In genomic region chr16:24577167-24577566, GRCh38 we compare ENCODE assay signal across 15 cellular contexts. TPM values are rescaled to one million over a fixed set of nuclear protein-coding genes. Genes with fewer than 3 reads are reported as not detected.
DNase-seq lines count a peak whose midpoint lies in the region; ATAC-seq and TF ChIP-seq lines count a peak whose summit lies in the region.
"Had no signal": no experiment of that assay in that cellular context is flagged by ENCODE, and none has a peak within 500 bp of the region (broad histone marks: within the 10 kb centered on the region; RNA-seq: fewer than 3 reads in every experiment).

No MANE protein-coding gene starts in this region.

- peaks cover 11% of the 10 kb centered on the region for H3K4me1 Mint-ChIP-seq in endothelial cell (ENCODE audit: unreplicated experiment)
- H3K4me1 Mint-ChIP-seq: CD8-positive, alpha-beta memory T cell; IgD-negative memory B cell had no signal

- DNase-seq in ELR (ENCODE audit: low read depth) (peak; percentile 11), RKO (ENCODE audit: low spot score) (peak; percentile 7), endothelial cell (ENCODE audit: low spot score) (peak; percentile 9), lung microvascular endothelial cell (ENCODE audit: low read depth in 2 of 2) (peak; percentile 67 to 91), midbrain (lab: John Stamatoyannopoulos, UW) (no peak), T1000 (lab: John Stamatoyannopoulos, UW) (no peak)
- DNase-seq: CD8-positive, alpha-beta memory T cell; DMS79 treated with DMSO at 0.1 percent for 48 hours; GF-D8; NCI-H1105 treated with DMSO at 0.1 percent for 48 hours; NCI-H187; NCI-H69; SHP77 treated with DMSO at 0.1 percent for 48 hours had no signal

- ATAC-seq in GM21528 (IDR thresholded peaks at IDR 0.05; ENCODE audit: low FRiP score, unreplicated experiment), result no peak

- TF ChIP-seq CTCF in endothelial cell (IDR thresholded peaks at IDR 0.05; ENCODE audit: unreplicated experiment), result no peak

- peak overlapping the region; percentile 76 for H3K27ac Mint-ChIP-seq in endothelial cell (ENCODE audit: unreplicated experiment)
- H3K27ac Mint-ChIP-seq: IgD-negative memory B cell had no signal

- H3K27me3 Mint-ChIP-seq in endothelial cell (ENCODE audit: unreplicated experiment), result peaks cover 11% of the 10 kb centered on the region
- H3K27me3 Mint-ChIP-seq: CD8-positive, alpha-beta memory T cell; IgD-negative memory B cell had no signal

- peaks cover 27% of the 10 kb centered on the region for H3K36me3 Mint-ChIP-seq in endothelial cell (ENCODE audit: low read depth, unreplicated experiment)

- peaks cover 8% of the 10 kb centered on the region for H3K9me3 Mint-ChIP-seq in endothelial cell (ENCODE audit: unreplicated experiment)

- H3K4me3 Mint-ChIP-seq in endothelial cell (ENCODE audit: unreplicated experiment), result no peak overlapping the region
- H3K4me3 Mint-ChIP-seq: CD8-positive, alpha-beta memory T cell; IgD-negative memory B cell had no signal

RNA-seq across cellular contexts. Expression of gene RBBP6, which starts 37.8 kb away (rescaled TPM):
- total RNA-seq in endothelial cell (ENCODE audit: unreplicated experiment) (67.9 TPM), lung microvascular endothelial cell (8.9 and 11.3 TPM in 2 replicates)

Comparison
In these comparisons a context has a peak if more than half of its experiments do, and no peak if none do; other contexts are left out.
1. DNase-seq: peak in ELR (single experiment), RKO (single experiment), endothelial cell (single experiment) and lung microvascular endothelial cell (2 of 2); none in midbrain (single experiment) and T1000 (single experiment).